ENCODE assay signal across 1 cellular context in the genomic region with DNA sequence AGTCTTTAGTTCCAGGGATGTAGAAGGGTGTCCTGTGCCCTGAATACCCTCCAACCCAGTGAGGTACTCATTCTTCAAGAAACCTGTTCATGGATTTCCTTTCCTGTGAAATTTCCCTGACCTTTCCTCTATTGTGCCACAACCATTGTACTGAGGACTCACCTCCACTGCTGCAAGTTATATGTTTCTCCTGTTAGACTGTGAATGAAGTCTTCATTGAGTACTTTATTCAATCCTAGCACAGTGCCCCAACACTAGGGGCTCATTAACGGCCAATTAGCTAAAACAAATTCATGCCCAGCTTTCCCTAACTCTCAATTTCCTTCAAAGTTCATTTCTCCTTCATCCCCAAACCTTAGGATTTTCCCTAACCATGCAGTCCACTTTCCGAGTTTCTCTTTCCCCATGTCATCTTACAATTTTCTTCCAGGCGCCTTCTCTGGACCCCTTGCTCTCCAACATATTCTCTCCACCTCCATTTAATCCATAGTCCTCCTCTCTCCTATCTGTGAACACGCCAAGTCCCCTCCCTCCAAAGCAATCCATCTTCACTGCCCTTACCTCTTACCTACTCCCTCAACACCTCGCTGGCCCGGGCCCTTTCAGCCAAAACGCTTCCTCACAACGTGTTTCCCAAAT.
A peak's percentile ranks its signal among the peaks of the same experiment; 100 is the strongest.
TF ChIP-seq lines count a peak whose summit lies in the region.

No MANE protein-coding gene starts in this region.

TF ChIP-seq in GM12878, 131 proteins besides CTCF, POLR2A, EP300 and RAD21 (continued from another document):
- TF ChIP-seq, protein P1, sequence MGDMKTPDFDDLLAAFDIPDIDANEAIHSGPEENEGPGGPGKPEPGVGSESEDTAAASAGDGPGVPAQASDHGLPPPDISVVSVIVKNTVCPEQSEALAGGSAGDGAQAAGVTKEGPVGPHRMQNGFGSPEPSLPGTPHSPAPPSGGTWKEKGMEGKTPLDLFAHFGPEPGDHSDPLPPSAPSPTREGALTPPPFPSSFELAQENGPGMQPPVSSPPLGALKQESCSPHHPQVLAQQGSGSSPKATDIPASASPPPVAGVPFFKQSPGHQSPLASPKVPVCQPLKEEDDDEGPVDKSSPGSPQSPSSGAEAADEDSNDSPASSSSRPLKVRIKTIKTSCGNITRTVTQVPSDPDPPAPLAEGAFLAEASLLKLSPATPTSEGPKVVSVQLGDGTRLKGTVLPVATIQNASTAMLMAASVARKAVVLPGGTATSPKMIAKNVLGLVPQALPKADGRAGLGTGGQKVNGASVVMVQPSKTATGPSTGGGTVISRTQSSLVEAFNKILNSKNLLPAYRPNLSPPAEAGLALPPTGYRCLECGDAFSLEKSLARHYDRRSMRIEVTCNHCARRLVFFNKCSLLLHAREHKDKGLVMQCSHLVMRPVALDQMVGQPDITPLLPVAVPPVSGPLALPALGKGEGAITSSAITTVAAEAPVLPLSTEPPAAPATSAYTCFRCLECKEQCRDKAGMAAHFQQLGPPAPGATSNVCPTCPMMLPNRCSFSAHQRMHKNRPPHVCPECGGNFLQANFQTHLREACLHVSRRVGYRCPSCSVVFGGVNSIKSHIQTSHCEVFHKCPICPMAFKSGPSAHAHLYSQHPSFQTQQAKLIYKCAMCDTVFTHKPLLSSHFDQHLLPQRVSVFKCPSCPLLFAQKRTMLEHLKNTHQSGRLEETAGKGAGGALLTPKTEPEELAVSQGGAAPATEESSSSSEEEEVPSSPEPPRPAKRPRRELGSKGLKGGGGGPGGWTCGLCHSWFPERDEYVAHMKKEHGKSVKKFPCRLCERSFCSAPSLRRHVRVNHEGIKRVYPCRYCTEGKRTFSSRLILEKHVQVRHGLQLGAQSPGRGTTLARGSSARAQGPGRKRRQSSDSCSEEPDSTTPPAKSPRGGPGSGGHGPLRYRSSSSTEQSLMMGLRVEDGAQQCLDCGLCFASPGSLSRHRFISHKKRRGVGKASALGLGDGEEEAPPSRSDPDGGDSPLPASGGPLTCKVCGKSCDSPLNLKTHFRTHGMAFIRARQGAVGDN (IDR thresholded peaks at IDR 0.05) = no peak
- TF ChIP-seq SUZ12 (IDR thresholded peaks at IDR 0.05; ENCODE audit: unreplicated experiment) = no peak
- TF ChIP-seq MTA2 (IDR thresholded peaks at IDR 0.05; ENCODE audit: low read depth) = 0 out of 2 replicates have a peak, but pooled peaks have one; percentile 17
- TF ChIP-seq NRF1 (conservative IDR thresholded peaks at IDR 0.05; ENCODE audit: low read depth, low read length) = no peak
- no peak for TF ChIP-seq EED (IDR thresholded peaks at IDR 0.05; ENCODE audit: low read depth)
- no peak for TF ChIP-seq PML (IDR thresholded peaks at IDR 0.05; ENCODE audit: low read length)
- TF ChIP-seq SKIL (IDR thresholded peaks at IDR 0.05; ENCODE audit: low read depth, poor library complexity, severe bottlenecking) = no peak
- no peak for TF ChIP-seq HDAC6 (IDR thresholded peaks at IDR 0.05; ENCODE audit: unreplicated experiment)
- TF ChIP-seq, protein P2, sequence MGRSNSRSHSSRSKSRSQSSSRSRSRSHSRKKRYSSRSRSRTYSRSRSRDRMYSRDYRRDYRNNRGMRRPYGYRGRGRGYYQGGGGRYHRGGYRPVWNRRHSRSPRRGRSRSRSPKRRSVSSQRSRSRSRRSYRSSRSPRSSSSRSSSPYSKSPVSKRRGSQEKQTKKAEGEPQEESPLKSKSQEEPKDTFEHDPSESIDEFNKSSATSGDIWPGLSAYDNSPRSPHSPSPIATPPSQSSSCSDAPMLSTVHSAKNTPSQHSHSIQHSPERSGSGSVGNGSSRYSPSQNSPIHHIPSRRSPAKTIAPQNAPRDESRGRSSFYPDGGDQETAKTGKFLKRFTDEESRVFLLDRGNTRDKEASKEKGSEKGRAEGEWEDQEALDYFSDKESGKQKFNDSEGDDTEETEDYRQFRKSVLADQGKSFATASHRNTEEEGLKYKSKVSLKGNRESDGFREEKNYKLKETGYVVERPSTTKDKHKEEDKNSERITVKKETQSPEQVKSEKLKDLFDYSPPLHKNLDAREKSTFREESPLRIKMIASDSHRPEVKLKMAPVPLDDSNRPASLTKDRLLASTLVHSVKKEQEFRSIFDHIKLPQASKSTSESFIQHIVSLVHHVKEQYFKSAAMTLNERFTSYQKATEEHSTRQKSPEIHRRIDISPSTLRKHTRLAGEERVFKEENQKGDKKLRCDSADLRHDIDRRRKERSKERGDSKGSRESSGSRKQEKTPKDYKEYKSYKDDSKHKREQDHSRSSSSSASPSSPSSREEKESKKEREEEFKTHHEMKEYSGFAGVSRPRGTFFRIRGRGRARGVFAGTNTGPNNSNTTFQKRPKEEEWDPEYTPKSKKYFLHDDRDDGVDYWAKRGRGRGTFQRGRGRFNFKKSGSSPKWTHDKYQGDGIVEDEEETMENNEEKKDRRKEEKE (IDR thresholded peaks at IDR 0.05) = no peak
- no peak for TF ChIP-seq MLLT1 (IDR thresholded peaks at IDR 0.05)
- TF ChIP-seq ZZZ3 (IDR thresholded peaks at IDR 0.05; ENCODE audit: control insufficient read depth, insufficient read length, low read depth) = no peak
- TF ChIP-seq, protein P3, sequence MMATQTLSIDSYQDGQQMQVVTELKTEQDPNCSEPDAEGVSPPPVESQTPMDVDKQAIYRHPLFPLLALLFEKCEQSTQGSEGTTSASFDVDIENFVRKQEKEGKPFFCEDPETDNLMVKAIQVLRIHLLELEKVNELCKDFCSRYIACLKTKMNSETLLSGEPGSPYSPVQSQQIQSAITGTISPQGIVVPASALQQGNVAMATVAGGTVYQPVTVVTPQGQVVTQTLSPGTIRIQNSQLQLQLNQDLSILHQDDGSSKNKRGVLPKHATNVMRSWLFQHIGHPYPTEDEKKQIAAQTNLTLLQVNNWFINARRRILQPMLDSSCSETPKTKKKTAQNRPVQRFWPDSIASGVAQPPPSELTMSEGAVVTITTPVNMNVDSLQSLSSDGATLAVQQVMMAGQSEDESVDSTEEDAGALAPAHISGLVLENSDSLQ (IDR thresholded peaks at IDR 0.05) = peak; percentile 18; the same call in 1 of the 2 replicates
- no peak for TF ChIP-seq MYC (IDR thresholded peaks at IDR 0.05; ENCODE audit: insufficient read depth, insufficient read length, insufficient replicate concordance, low read length, severe bottlenecking)
